1 cellular context compared by ENCODE assay signal in the genomic region with DNA sequence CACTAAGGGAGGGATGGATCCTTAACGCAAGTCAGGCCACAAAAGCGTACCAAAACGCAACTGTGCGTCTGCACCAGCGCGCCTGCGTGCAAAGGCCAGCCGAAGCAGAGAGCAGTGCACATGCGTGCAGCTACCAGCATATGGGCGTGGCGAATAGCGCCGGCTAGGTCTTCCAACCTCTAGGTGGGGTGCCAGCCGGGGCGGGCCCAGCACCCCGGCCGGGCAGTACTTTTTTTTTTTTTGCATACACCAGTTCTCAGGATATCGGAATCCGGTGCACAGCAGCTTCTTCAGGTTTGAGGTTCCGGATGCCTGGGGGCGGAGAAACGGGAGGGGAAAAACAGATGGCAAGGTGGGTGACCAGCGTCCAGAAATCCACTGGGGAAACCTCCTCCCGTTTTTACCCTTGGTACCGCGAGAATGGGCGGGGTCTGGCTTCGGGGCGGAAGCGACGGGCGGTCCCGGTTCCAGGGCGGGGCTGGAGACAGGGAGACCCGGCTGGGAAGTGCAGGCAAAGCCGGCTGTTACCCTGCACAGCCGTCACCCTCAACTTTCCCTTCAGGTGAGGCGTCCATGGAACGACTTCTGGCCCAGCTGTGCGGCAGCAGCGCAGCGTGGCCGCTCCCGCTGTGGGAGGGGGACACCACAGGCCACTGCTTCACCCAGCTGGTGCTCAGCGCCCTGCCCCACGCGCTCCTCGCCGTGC.
A peak's percentile ranks its signal among the peaks of the same experiment; 100 is the strongest.
TF ChIP-seq lines count a peak whose summit lies in the region.

A gene with protein sequence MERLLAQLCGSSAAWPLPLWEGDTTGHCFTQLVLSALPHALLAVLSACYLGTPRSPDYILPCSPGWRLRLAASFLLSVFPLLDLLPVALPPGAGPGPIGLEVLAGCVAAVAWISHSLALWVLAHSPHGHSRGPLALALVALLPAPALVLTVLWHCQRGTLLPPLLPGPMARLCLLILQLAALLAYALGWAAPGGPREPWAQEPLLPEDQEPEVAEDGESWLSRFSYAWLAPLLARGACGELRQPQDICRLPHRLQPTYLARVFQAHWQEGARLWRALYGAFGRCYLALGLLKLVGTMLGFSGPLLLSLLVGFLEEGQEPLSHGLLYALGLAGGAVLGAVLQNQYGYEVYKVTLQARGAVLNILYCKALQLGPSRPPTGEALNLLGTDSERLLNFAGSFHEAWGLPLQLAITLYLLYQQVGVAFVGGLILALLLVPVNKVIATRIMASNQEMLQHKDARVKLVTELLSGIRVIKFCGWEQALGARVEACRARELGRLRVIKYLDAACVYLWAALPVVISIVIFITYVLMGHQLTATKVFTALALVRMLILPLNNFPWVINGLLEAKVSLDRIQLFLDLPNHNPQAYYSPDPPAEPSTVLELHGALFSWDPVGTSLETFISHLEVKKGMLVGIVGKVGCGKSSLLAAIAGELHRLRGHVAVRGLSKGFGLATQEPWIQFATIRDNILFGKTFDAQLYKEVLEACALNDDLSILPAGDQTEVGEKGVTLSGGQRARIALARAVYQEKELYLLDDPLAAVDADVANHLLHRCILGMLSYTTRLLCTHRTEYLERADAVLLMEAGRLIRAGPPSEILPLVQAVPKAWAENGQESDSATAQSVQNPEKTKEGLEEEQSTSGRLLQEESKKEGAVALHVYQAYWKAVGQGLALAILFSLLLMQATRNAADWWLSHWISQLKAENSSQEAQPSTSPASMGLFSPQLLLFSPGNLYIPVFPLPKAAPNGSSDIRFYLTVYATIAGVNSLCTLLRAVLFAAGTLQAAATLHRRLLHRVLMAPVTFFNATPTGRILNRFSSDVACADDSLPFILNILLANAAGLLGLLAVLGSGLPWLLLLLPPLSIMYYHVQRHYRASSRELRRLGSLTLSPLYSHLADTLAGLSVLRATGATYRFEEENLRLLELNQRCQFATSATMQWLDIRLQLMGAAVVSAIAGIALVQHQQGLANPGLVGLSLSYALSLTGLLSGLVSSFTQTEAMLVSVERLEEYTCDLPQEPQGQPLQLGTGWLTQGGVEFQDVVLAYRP (N-terminal part only) (plus strand): TSS at position 136 of the 706 bp plus-strand sequence. CDS start 438 bp downstream, at position 574.

TF ChIP-seq in K562, 482 proteins besides CTCF, POLR2A, EP300 and RAD21 (continued from another document and continues in another):
- TF ChIP-seq, protein P1, sequence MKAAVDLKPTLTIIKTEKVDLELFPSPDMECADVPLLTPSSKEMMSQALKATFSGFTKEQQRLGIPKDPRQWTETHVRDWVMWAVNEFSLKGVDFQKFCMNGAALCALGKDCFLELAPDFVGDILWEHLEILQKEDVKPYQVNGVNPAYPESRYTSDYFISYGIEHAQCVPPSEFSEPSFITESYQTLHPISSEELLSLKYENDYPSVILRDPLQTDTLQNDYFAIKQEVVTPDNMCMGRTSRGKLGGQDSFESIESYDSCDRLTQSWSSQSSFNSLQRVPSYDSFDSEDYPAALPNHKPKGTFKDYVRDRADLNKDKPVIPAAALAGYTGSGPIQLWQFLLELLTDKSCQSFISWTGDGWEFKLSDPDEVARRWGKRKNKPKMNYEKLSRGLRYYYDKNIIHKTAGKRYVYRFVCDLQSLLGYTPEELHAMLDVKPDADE (conservative IDR thresholded peaks at IDR 0.05; ENCODE audit: control insufficient read depth, low read depth, low read length): peak; percentile 56
- TF ChIP-seq CBX8 (IDR thresholded peaks at IDR 0.05; ENCODE audit: borderline replicate concordance, extremely low read depth, low read depth, low read length, poor library complexity, severe bottlenecking): no peak
- TF ChIP-seq CBX5 (IDR thresholded peaks at IDR 0.05; ENCODE audit: borderline replicate concordance, low read depth): no peak
- peak; percentile 76; the same call in 1 of the 2 replicates for TF ChIP-seq NBN (IDR thresholded peaks at IDR 0.05; ENCODE audit: low read depth)
- TF ChIP-seq, protein P2, sequence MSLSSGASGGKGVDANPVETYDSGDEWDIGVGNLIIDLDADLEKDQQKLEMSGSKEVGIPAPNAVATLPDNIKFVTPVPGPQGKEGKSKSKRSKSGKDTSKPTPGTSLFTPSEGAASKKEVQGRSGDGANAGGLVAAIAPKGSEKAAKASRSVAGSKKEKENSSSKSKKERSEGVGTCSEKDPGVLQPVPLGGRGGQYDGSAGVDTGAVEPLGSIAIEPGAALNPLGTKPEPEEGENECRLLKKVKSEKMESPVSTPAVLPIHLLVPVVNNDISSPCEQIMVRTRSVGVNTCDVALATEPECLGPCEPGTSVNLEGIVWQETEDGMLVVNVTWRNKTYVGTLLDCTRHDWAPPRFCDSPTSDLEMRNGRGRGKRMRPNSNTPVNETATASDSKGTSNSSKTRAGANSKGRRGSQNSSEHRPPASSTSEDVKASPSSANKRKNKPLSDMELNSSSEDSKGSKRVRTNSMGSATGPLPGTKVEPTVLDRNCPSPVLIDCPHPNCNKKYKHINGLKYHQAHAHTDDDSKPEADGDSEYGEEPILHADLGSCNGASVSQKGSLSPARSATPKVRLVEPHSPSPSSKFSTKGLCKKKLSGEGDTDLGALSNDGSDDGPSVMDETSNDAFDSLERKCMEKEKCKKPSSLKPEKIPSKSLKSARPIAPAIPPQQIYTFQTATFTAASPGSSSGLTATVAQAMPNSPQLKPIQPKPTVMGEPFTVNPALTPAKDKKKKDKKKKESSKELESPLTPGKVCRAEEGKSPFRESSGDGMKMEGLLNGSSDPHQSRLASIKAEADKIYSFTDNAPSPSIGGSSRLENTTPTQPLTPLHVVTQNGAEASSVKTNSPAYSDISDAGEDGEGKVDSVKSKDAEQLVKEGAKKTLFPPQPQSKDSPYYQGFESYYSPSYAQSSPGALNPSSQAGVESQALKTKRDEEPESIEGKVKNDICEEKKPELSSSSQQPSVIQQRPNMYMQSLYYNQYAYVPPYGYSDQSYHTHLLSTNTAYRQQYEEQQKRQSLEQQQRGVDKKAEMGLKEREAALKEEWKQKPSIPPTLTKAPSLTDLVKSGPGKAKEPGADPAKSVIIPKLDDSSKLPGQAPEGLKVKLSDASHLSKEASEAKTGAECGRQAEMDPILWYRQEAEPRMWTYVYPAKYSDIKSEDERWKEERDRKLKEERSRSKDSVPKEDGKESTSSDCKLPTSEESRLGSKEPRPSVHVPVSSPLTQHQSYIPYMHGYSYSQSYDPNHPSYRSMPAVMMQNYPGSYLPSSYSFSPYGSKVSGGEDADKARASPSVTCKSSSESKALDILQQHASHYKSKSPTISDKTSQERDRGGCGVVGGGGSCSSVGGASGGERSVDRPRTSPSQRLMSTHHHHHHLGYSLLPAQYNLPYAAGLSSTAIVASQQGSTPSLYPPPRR (CRISPR knock-in tag; IDR thresholded peaks at IDR 0.05; ENCODE audit: borderline replicate concordance): no peak; the same call in 1 of the 2 replicates
- peak; percentile 90 for TF ChIP-seq SAP30 (IDR thresholded peaks at IDR 0.05; ENCODE audit: borderline replicate concordance, insufficient read depth, low read depth, low read length, poor library complexity, severe bottlenecking)
- no peak for TF ChIP-seq KLF10 (CRISPR knock-in tag; IDR thresholded peaks at IDR 0.05)
- TF ChIP-seq ZFX (CRISPR knock-in tag; IDR thresholded peaks at IDR 0.05): peak; percentile 82
- no peak for TF ChIP-seq PHB2 (IDR thresholded peaks at IDR 0.05; ENCODE audit: low read depth)
- TF ChIP-seq ZNF224 (CRISPR knock-in tag; IDR thresholded peaks at IDR 0.05): peak; percentile 45; the same call in 1 of the 2 replicates
- no peak for TF ChIP-seq HLTF (IDR thresholded peaks at IDR 0.05)
- peak; percentile 74 for TF ChIP-seq CXXC5 (CRISPR knock-in tag; IDR thresholded peaks at IDR 0.05)
- TF ChIP-seq RNF2 (IDR thresholded peaks at IDR 0.05): no peak
- TF ChIP-seq MEF2A (IDR thresholded peaks at IDR 0.05; ENCODE audit: control insufficient read depth, low read depth, low read length): no peak
- TF ChIP-seq, protein P3, sequence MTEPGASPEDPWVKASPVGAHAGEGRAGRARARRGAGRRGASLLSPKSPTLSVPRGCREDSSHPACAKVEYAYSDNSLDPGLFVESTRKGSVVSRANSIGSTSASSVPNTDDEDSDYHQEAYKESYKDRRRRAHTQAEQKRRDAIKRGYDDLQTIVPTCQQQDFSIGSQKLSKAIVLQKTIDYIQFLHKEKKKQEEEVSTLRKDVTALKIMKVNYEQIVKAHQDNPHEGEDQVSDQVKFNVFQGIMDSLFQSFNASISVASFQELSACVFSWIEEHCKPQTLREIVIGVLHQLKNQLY (CRISPR knock-in tag; conservative IDR thresholded peaks at IDR 0.05): no peak
- no peak for TF ChIP-seq SRSF7 (optimal IDR thresholded peaks at IDR 0.05; ENCODE audit: low read depth, low read length)
- TF ChIP-seq POLR3G (IDR thresholded peaks at IDR 0.05; ENCODE audit: extremely low read depth, insufficient read length, insufficient replicate concordance): no peak
- TF ChIP-seq HMG20A (CRISPR knock-in tag; conservative IDR thresholded peaks at IDR 0.05): no peak
- TF ChIP-seq, protein P4, sequence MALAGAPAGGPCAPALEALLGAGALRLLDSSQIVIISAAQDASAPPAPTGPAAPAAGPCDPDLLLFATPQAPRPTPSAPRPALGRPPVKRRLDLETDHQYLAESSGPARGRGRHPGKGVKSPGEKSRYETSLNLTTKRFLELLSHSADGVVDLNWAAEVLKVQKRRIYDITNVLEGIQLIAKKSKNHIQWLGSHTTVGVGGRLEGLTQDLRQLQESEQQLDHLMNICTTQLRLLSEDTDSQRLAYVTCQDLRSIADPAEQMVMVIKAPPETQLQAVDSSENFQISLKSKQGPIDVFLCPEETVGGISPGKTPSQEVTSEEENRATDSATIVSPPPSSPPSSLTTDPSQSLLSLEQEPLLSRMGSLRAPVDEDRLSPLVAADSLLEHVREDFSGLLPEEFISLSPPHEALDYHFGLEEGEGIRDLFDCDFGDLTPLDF (CRISPR knock-in tag; IDR thresholded peaks at IDR 0.05): peak; percentile 84; the same call in 1 of the 2 replicates
- TF ChIP-seq, protein P5, sequence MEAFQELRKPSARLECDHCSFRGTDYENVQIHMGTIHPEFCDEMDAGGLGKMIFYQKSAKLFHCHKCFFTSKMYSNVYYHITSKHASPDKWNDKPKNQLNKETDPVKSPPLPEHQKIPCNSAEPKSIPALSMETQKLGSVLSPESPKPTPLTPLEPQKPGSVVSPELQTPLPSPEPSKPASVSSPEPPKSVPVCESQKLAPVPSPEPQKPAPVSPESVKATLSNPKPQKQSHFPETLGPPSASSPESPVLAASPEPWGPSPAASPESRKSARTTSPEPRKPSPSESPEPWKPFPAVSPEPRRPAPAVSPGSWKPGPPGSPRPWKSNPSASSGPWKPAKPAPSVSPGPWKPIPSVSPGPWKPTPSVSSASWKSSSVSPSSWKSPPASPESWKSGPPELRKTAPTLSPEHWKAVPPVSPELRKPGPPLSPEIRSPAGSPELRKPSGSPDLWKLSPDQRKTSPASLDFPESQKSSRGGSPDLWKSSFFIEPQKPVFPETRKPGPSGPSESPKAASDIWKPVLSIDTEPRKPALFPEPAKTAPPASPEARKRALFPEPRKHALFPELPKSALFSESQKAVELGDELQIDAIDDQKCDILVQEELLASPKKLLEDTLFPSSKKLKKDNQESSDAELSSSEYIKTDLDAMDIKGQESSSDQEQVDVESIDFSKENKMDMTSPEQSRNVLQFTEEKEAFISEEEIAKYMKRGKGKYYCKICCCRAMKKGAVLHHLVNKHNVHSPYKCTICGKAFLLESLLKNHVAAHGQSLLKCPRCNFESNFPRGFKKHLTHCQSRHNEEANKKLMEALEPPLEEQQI (IDR thresholded peaks at IDR 0.05): no peak
- TF ChIP-seq ZNF668 (CRISPR knock-in tag; IDR thresholded peaks at IDR 0.05): no peak
- peak; percentile 73; the same call in 1 of the 2 replicates for TF ChIP-seq TARDBP (IDR thresholded peaks at IDR 0.05)
- no peak for TF ChIP-seq FOXM1 (IDR thresholded peaks at IDR 0.05; ENCODE audit: low read depth)
- peak; percentile 87; the same call in 1 of the 2 replicates for TF ChIP-seq FOXM1 (CRISPR knock-in tag; IDR thresholded peaks at IDR 0.05; ENCODE audit: low read depth)
- no peak for TF ChIP-seq THRAP3 (IDR thresholded peaks at IDR 0.05; ENCODE audit: borderline replicate concordance)
- no peak; the same call in 1 of the 2 replicates for TF ChIP-seq ZNF57 (CRISPR knock-in tag; IDR thresholded peaks at IDR 0.05)
- no peak for TF ChIP-seq RBM39 (optimal IDR thresholded peaks at IDR 0.05; ENCODE audit: low read depth, low read length)
- peak; percentile 50; the same call in 1 of the 2 replicates for TF ChIP-seq NFIC (IDR thresholded peaks at IDR 0.05)
- TF ChIP-seq, protein P6, sequence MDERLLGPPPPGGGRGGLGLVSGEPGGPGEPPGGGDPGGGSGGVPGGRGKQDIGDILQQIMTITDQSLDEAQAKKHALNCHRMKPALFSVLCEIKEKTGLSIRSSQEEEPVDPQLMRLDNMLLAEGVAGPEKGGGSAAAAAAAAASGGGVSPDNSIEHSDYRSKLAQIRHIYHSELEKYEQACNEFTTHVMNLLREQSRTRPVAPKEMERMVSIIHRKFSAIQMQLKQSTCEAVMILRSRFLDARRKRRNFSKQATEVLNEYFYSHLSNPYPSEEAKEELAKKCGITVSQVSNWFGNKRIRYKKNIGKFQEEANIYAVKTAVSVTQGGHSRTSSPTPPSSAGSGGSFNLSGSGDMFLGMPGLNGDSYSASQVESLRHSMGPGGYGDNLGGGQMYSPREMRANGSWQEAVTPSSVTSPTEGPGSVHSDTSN (CRISPR knock-in tag; IDR thresholded peaks at IDR 0.05; ENCODE audit: low read depth): no peak
- TF ChIP-seq, protein P6 (tag; conservative IDR thresholded peaks at IDR 0.05; ENCODE audit: low read depth): no peak
- peak; percentile 65 for TF ChIP-seq HNRNPLL (IDR thresholded peaks at IDR 0.05; ENCODE audit: low read depth, low read length, poor library complexity, severe bottlenecking)
- TF ChIP-seq, protein P7, sequence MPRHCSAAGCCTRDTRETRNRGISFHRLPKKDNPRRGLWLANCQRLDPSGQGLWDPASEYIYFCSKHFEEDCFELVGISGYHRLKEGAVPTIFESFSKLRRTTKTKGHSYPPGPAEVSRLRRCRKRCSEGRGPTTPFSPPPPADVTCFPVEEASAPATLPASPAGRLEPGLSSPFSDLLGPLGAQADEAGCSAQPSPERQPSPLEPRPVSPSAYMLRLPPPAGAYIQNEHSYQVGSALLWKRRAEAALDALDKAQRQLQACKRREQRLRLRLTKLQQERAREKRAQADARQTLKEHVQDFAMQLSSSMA (CRISPR knock-in tag; IDR thresholded peaks at IDR 0.05): 0 out of 2 replicates have a peak, but pooled peaks have one; percentile 34
- no peak for TF ChIP-seq ZNF707 (CRISPR knock-in tag; conservative IDR thresholded peaks at IDR 0.05)
- TF ChIP-seq TEAD4 (IDR thresholded peaks at IDR 0.05; ENCODE audit: low read length): 0 out of 2 replicates have a peak, but pooled peaks have one; percentile 13
- no peak for TF ChIP-seq TEAD4 (CRISPR knock-in tag; IDR thresholded peaks at IDR 0.05; ENCODE audit: borderline replicate concordance)
- TF ChIP-seq CBFA2T2 (conservative IDR thresholded peaks at IDR 0.05): no peak
- no peak for TF ChIP-seq NFE2L1 (tag; IDR thresholded peaks at IDR 0.05; ENCODE audit: borderline replicate concordance, low read depth)
- no peak for TF ChIP-seq XRCC3 (IDR thresholded peaks at IDR 0.05)
- TF ChIP-seq ZNF143 (CRISPR knock-in tag; IDR thresholded peaks at IDR 0.05): no peak
- peak; percentile 61; the same call in 1 of the 2 replicates for TF ChIP-seq SMARCE1 (IDR thresholded peaks at IDR 0.05)
- no peak for TF ChIP-seq FOXJ3 (CRISPR knock-in tag; IDR thresholded peaks at IDR 0.05)
- TF ChIP-seq KDM5B (IDR thresholded peaks at IDR 0.05; ENCODE audit: insufficient replicate concordance, low read depth, low read length): peak; percentile 85
- TF ChIP-seq ZC3H8 (IDR thresholded peaks at IDR 0.05): no peak
